Comparison of ENCODE assay signal across 19 cellular contexts in genomic region chr6:84791927-84792326, GRCh38. TPM values are rescaled to one million over a fixed set of nuclear protein-coding genes. Genes with fewer than 3 reads are reported as not detected.
DNase-seq lines count a peak whose midpoint lies in the region; ATAC-seq, FAIRE-seq and TF ChIP-seq lines count a peak whose summit lies in the region.
"Had no signal": no experiment of that assay in that cellular context is flagged by ENCODE, and none has a peak within 500 bp of the region (broad histone marks: within the 10 kb centered on the region; RNA-seq: fewer than 3 reads in every experiment).

No MANE protein-coding gene starts in this region.

- TF ChIP-seq POLR2A in K562 (conservative IDR thresholded peaks at IDR 0.05) = no peak

- H3K4me1 ChIP-seq in ACC112 (ENCODE audit: control insufficient read depth, insufficient read depth, low read length, unreplicated experiment) = peaks cover 14% of the 10 kb centered on the region
- no peaks in the 10 kb centered on the region for H3K4me1 ChIP-seq in GM23338 (ENCODE audit: insufficient read depth)
- peaks cover 0 to 18% of the 10 kb centered on the region in 2 experiments; a peak in 2 of 5 replicates for H3K4me1 ChIP-seq in K562 (replicated peaks in 1 of 2; ENCODE audit: control insufficient read depth in 2 of 2, insufficient read depth in 2 of 2, low read length in 2 of 2)
- H3K4me1 ChIP-seq in osteoblast (ENCODE audit: insufficient read depth, low read length) = peaks cover 6% of the 10 kb centered on the region
- no peaks in the 10 kb centered on the region for H3K4me1 ChIP-seq in neuronal stem cell (ENCODE audit: control insufficient read depth in 2 of 2, insufficient read depth in 1 of 2, low read depth in 1 of 2, low read length in 2 of 2)
- H3K4me1 ChIP-seq: BE2C had no signal

- H3K27ac ChIP-seq in ACC112 (ENCODE audit: low read depth, low read length) = peak overlapping the region; percentile 45; the same call in 1 of the 2 replicates
- H3K27ac ChIP-seq in GM23338 (ENCODE audit: low read depth) = no peak overlapping the region
- peak overlapping the region; percentile 68 for H3K27ac ChIP-seq in K562 (ENCODE audit: extremely low read depth, low read depth, low read length)
- no peak overlapping the region for H3K27ac ChIP-seq in osteoblast (ENCODE audit: low read depth, low read length)
- H3K27ac ChIP-seq in neuronal stem cell (replicated peaks; ENCODE audit: low read length) = no peak overlapping the region
- H3K27ac ChIP-seq: GM23248 had no signal

- CTCF ChIA-PET in K562 (lab: Yijun Ruan, JAX; ENCODE audit: low intra/inter-chr PET ratio) = no interaction called here

- H3K9me3 ChIP-seq in K562 (replicated peaks; ENCODE audit: control insufficient read depth, insufficient read depth, low read depth, low read length) (no peaks in the 10 kb centered on the region), osteoblast (ENCODE audit: low read depth, low read length) (no peaks in the 10 kb centered on the region), neuronal stem cell (replicated peaks in 1 of 2; ENCODE audit: control insufficient read depth in 2 of 2, insufficient read depth in 1 of 2, low read depth in 1 of 2, low read length in 2 of 2) (no peaks in the 10 kb centered on the region)
- H3K9me3 ChIP-seq: BE2C had no signal

- no peak for TF ChIP-seq EP300 in K562 (IDR thresholded peaks at IDR 0.05; ENCODE audit: low read length)

- TF ChIP-seq RAD21 in K562 (CRISPR knock-in tag; conservative IDR thresholded peaks at IDR 0.05 in 1 of 2, IDR thresholded peaks at IDR 0.05 in 1 of 2) = no peak

- TF ChIP-seq CTCF in GM23338 (conservative IDR thresholded peaks at IDR 0.05; ENCODE audit: low read depth in 2 of 2) (no peak), K562 (IDR thresholded peaks at IDR 0.05 in 2 of 3, conservative IDR thresholded peaks at IDR 0.05 in 1 of 3; ENCODE audit: insufficient read depth in 2 of 3, low read depth in 1 of 3, low read length in 3 of 3) (no peak), osteoblast (IDR thresholded peaks at IDR 0.05; ENCODE audit: extremely low read depth, low read depth, low read length) (no peak)

- FAIRE-seq in K562 (lab: Jason Lieb, UNC) = no peak
- FAIRE-seq: GM12878, GM19239 had no signal

- no peaks in the 10 kb centered on the region for H3K79me1 ChIP-seq in neuronal stem cell (ENCODE audit: low read depth, low read length)

- no peak overlapping the region for H2BK120ac ChIP-seq in neuronal stem cell (ENCODE audit: low read depth, low read length)

- DNase-seq in GM23338 (ENCODE audit: low spot score) (no peak), K562 (ENCODE audit: extremely low read depth in 1 of 4, low spot score in 3 of 4) (peak in 1 of 4 experiments; percentile 27), osteoblast (ENCODE audit: insufficient read length, low spot score, missing footprints) (no peak), SW480 (ENCODE audit: low spot score) (no peak), neuronal stem cell (ENCODE audit: low spot score) (no peak), EL (no peak)
- DNase-seq: ACHN; BE2C; C1 segment of cervical spinal cord; CD4-positive, alpha-beta memory T cell; DMS153; DND-41; H9 had no signal

- H2AFZ ChIP-seq in ACC112 (ENCODE audit: low read length, unreplicated experiment) (peak overlapping the region; percentile 87), GM23338 (no peak overlapping the region), K562 (ENCODE audit: low read depth, low read length) (peak overlapping the region; percentile 76), osteoblast (ENCODE audit: low read length) (no peak overlapping the region), neuronal stem cell (ENCODE audit: low read length) (no peak overlapping the region)
- H2AFZ ChIP-seq: GM23248 had no signal

- no peak overlapping the region for H2AK5ac ChIP-seq in neuronal stem cell (ENCODE audit: low read depth, low read length)

- H3K9me2 ChIP-seq in GM23338 (ENCODE audit: insufficient read depth) = peaks cover 12% of the 10 kb centered on the region

- no peak overlapping the region for H4K8ac ChIP-seq in neuronal stem cell (ENCODE audit: low read depth, low read length)

- H3K9ac ChIP-seq in K562 (ENCODE audit: insufficient read depth in 1 of 2, low read depth in 2 of 2, low read length in 2 of 2) (peak overlapping the region in 1 of 2 experiments; percentile 46; a peak in 2 of 4 replicates), neuronal stem cell (ENCODE audit: low read depth, low read length, poor library complexity) (no peak overlapping the region)
- H3K9ac ChIP-seq: GM23248 had no signal

- intact Hi-C loops in K562 (cut with micrococcal nuclease) = no loop called here

- H3K36me3 Mint-ChIP-seq in GM23338 (ENCODE audit: low read depth) = peaks cover 6% of the 10 kb centered on the region; the same call in 1 of the 3 replicates
- H3K36me3 Mint-ChIP-seq: CD4-positive, alpha-beta memory T cell had no signal

- no peak overlapping the region for H3K18ac ChIP-seq in neuronal stem cell (ENCODE audit: low read length)

- H4K91ac ChIP-seq in neuronal stem cell (ENCODE audit: low read depth, low read length, poor library complexity) = no peak overlapping the region

- H3K14ac ChIP-seq in neuronal stem cell (ENCODE audit: low read length) = no peak overlapping the region

- no peaks in the 10 kb centered on the region; the same call in 2 of the 3 replicates for H3K4me1 Mint-ChIP-seq in GM23338
- H3K4me1 Mint-ChIP-seq: CD4-positive, alpha-beta memory T cell; H9 had no signal

- in situ Hi-C loops in K562 (cut with MboI) = no loop called here

- no peaks in the 10 kb centered on the region for H3K9me1 ChIP-seq in K562 (ENCODE audit: control insufficient read depth, insufficient read depth, low read length)

- no peaks in the 10 kb centered on the region for H3K79me2 ChIP-seq in ACC112 (ENCODE audit: control insufficient read depth, insufficient read depth, low read length, unreplicated experiment)
- no peaks in the 10 kb centered on the region for H3K79me2 ChIP-seq in GM23338 (replicated peaks; ENCODE audit: insufficient read depth)
- no peaks in the 10 kb centered on the region for H3K79me2 ChIP-seq in K562 (ENCODE audit: control insufficient read depth, insufficient read depth, low read length)
- H3K79me2 ChIP-seq in osteoblast (ENCODE audit: insufficient read depth, low read length) = no peaks in the 10 kb centered on the region

- H3K27me3 Mint-ChIP-seq in GM23338 (ENCODE audit: insufficient read depth, low read depth, poor library complexity) = no peaks in the 10 kb centered on the region
- H3K27me3 Mint-ChIP-seq: CD4-positive, alpha-beta memory T cell had no signal

- ATAC-seq in GM23338 (no peak), K562 (peak; percentile 47)
- ATAC-seq: HCT116 had no signal

- no peak overlapping the region for H3K4ac ChIP-seq in neuronal stem cell (ENCODE audit: low read length)

- POLR2A ChIA-PET in K562 (lab: Yijun Ruan, JAX) = interaction anchor here (0.9 kb wide), 1 partner anchor 15 kb away, joined by 3 read pairs; no protein-coding TSS in a partner anchor

- 6% methylated on average over 1 of the region's 1 CpG for WGBS in K562 (ENCODE audit: insufficient coverage, low coverage, missing lambda C conversion rate)
- no CpG with 5 or more reads among the region's 1 CpG for WGBS in neuronal stem cell (ENCODE audit: extremely low coverage in 2 of 2, insufficient read length in 2 of 2, insufficient replicate concordance in 1 of 2), 2 donors

- H4K20me1 ChIP-seq in GM23338 (replicated peaks; ENCODE audit: insufficient read depth) (no peaks in the 10 kb centered on the region), K562 (replicated peaks; ENCODE audit: control insufficient read depth, insufficient read depth, low read length) (no peaks in the 10 kb centered on the region), osteoblast (ENCODE audit: insufficient read depth, low read length) (no peaks in the 10 kb centered on the region)

- no peak overlapping the region for H3K4me3 Mint-ChIP-seq in GM23338
- H3K4me3 Mint-ChIP-seq: CD4-positive, alpha-beta memory T cell; H9 had no signal

- H3K23ac ChIP-seq in neuronal stem cell (ENCODE audit: low read depth, low read length, poor library complexity) = no peak overlapping the region

- H3K4me2 ChIP-seq in GM23338 (no peak overlapping the region), K562 (ENCODE audit: insufficient read depth, low read length) (no peak overlapping the region; the same call in 1 of the 2 replicates), osteoblast (ENCODE audit: insufficient read depth, low read length) (peak overlapping the region; percentile 57), neuronal stem cell (ENCODE audit: insufficient read depth, low read length, poor library complexity, severe bottlenecking) (no peak overlapping the region)

- no peaks in the 10 kb centered on the region for H3K36me3 ChIP-seq in ACC112 (ENCODE audit: insufficient read depth, low read length)
- H3K36me3 ChIP-seq in GM23338 (ENCODE audit: insufficient read depth) = no peaks in the 10 kb centered on the region
- no peaks in the 10 kb centered on the region for H3K36me3 ChIP-seq in K562 (ENCODE audit: control insufficient read depth, insufficient read depth, low read length)
- no peaks in the 10 kb centered on the region for H3K36me3 ChIP-seq in osteoblast (ENCODE audit: insufficient read depth, low read length)
- H3K36me3 ChIP-seq in neuronal stem cell (replicated peaks in 1 of 2; ENCODE audit: control insufficient read depth in 2 of 2, insufficient read depth in 2 of 2, low read length in 2 of 2) = no peaks in the 10 kb centered on the region
- H3K36me3 ChIP-seq: BE2C had no signal

- no peaks in the 10 kb centered on the region for H3F3A ChIP-seq in GM23338 (replicated peaks; ENCODE audit: low read depth)

- H2BK12ac ChIP-seq in neuronal stem cell (ENCODE audit: low read length) = no peak overlapping the region

- 0 out of 2 replicates have a peak overlapping the region, but pooled peaks have one; percentile 77 for H3K27ac Mint-ChIP-seq in GM23338
- H3K27ac Mint-ChIP-seq: CD4-positive, alpha-beta memory T cell; H9 had no signal

- H3K4me3 ChIP-seq in ACC112 (ENCODE audit: low read depth, low read length) = peak overlapping the region; percentile 68; the same call in 1 of the 2 replicates
- H3K4me3 ChIP-seq in GM23338 = no peak overlapping the region
- H3K4me3 ChIP-seq in K562 = no peak overlapping the region
- H3K4me3 ChIP-seq in osteoblast (ENCODE audit: insufficient read depth, low read length) = no peak overlapping the region
- no peak overlapping the region for H3K4me3 ChIP-seq in neuronal stem cell (ENCODE audit: low read length in 2 of 2)
- H3K4me3 ChIP-seq: GM12878 had no signal

- no peak overlapping the region for H2BK15ac ChIP-seq in neuronal stem cell (ENCODE audit: low read length)

- H3K27me3 ChIP-seq in ACC112 (ENCODE audit: insufficient read depth, low read length) (no peaks in the 10 kb centered on the region), GM23338 (ENCODE audit: insufficient read depth) (no peaks in the 10 kb centered on the region), K562 (ENCODE audit: control insufficient read depth in 2 of 2, insufficient read depth in 2 of 2, low read length in 2 of 2) (no peaks in the 10 kb centered on the region), osteoblast (ENCODE audit: insufficient read depth, low read length) (peaks cover 2% of the 10 kb centered on the region), neuronal stem cell (ENCODE audit: control insufficient read depth in 3 of 3, insufficient read depth in 3 of 3, low read depth in 1 of 3, low read length in 3 of 3) (no peaks in the 10 kb centered on the region)
- H3K27me3 ChIP-seq: BE2C had no signal

- H3K9me3 Mint-ChIP-seq in GM23338 = peaks cover 16% of the 10 kb centered on the region

- H2BK5ac ChIP-seq in neuronal stem cell (ENCODE audit: low read length) = no peak overlapping the region

- BruUV-seq in K562 (replicated peaks; lab: Mats Ljungman, UMichigan) = no TSS peak

RNA-seq across cellular contexts. Expression of gene TBX18, which starts 27.5 kb away (rescaled TPM):
- 0.03 TPM in 1 of 2 replicates, not detected in the other for total RNA-seq in GM23338 (2014; rRNA removed; shearing (Covaris generic))
- polyA plus RNA-seq in GM23338 (2016; fragmentation: Nextera tagmentation; extraction: Ambion mirVana) (not detected in 2 replicates), K562 (2011; rRNA removed) (36.1 and 41.4 TPM in 2 replicates), K562 (2014; fragmentation: Illumina TruSeq; extraction: Trizol) (17.6 and 22.8 TPM in 2 replicates), K562 (2014; fragmentation: Nextera tagmentation; extraction: Ambion mirVana) (1 to 10 TPM; 4.0 to 4.8 TPM), K562 (2014; rRNA removed) (19.2 and 26.8 TPM in 2 replicates)
- 48.3 and 55.1 TPM in 2 replicates for total RNA-seq in K562 (2011; cell fraction: chromatin; rRNA removed; ENCODE audit: low replicate concordance)
- 26.8 and 27.0 TPM in 2 replicates for total RNA-seq in K562 (2011; cell fraction: nucleolus; rRNA removed)
- 29.4 and 61.1 TPM in 2 replicates for total RNA-seq in K562 (2011; cell fraction: nucleoplasm; rRNA removed)
- total RNA-seq in K562 (2014; rRNA removed) (22.0 and 22.7 TPM in 2 replicates), K562 (2014; rRNA removed; fragmentation: Illumina TruSeq; extraction: Trizol) (18.3 and 21.1 TPM in 2 replicates), K562 (2015; rRNA removed; fragmentation: Illumina TruSeq; extraction: Trizol) (18.1 and 20.7 TPM in 2 replicates), K562 (2021) (28.0 and 32.9 TPM in 2 replicates), osteoblast (64.1 and 65.1 TPM in 2 replicates)
- polyA plus RNA-seq in K562 (2011; cell fraction: cytosol; rRNA removed) = 32.0 and 43.8 TPM in 2 replicates
- 78.3 and 79.7 TPM in 2 replicates for polyA plus RNA-seq in K562 (2011; cell fraction: nucleus; rRNA removed)
- polyA plus RNA-seq in K562 (2012) = 18.2 and 18.7 TPM in 2 replicates
- 71.1 and 83.2 TPM in 2 replicates for polyA minus RNA-seq in K562 (2011; rRNA and poly(A)+ RNA removed)
- polyA minus RNA-seq in K562 (2011; cell fraction: cytosol; rRNA and poly(A)+ RNA removed) = 24.1 and 25.9 TPM in 2 replicates
- polyA minus RNA-seq in K562 (2011; cell fraction: nucleus; rRNA and poly(A)+ RNA removed) = 79.0 and 112 TPM in 2 replicates
- polyA plus RNA-seq in neuronal stem cell (2013, experiment 1 of 2) = not detected
- polyA plus RNA-seq in neuronal stem cell (2013, experiment 2 of 2) = not detected
- total RNA-seq: A172; CD4-positive, alpha-beta memory T cell; H9 had no signal
- polyA plus RNA-seq: CD4-positive, alpha-beta memory T cell had no signal

Comparison
In these comparisons a context has a peak if more than half of its experiments do, and no peak if none do; other contexts are left out.
1. H2AFZ ChIP-seq: peak in ACC112 (single experiment) and K562 (single experiment); none in GM23338 (single experiment), osteoblast (single experiment) and neuronal stem cell (single experiment).
2. H3K27ac ChIP-seq: peak in ACC112 (single experiment) and K562 (single experiment); none in GM23338 (single experiment), osteoblast (single experiment) and neuronal stem cell (single experiment).
3. RNA of gene TBX18, which starts 27.5 kb away (total RNA-seq): 64.1 to 65.1 TPM in osteoblast and 18.1 to 61.1 TPM in K562; 0.03 TPM in GM23338; every median in the first group is over 10 times any median in the second.